9 cellular contexts compared by ENCODE assay signal in the genomic region with DNA sequence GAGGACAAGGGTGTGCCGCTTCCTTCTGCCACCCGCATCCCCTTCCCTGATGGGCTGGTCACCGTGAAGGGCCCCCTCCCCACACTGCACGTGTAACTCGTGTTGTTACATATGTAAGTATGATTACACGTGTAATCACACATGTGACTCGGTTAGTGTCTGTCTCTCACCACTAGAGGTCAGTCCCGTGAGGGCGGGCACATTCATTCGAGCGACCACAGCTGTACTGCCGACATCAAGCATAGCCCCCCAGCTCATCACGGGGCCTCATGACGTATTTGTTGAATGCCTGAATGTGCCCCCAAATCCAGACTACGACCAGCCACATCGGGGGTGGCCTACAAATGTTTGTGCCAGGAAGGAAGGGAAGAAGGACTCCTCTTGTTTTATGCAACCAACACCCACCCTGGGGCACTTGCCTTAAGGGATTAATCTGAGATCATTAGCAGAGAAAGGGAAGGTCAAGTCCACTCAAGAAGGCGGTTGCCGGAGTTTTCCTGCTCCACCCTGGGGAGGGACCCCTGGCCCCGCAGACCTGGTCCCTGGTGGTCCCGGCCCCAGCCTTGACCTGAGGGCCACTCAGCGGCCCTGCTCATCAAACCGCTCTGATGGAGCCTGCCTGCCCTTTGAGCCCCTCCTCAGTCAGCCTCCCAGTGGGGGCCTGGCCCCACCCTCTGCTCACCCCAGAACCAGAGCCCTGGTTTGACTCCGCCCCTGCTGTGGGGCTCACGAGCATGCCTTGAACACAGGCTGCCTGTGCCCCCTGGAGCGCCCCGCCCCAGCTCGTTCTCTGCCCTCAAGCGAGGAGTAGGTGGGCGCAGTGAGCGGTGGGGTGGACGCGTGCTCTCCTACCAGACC. TPM values are rescaled to one million over a fixed set of nuclear protein-coding genes. Genes with fewer than 3 reads are reported as not detected.
A peak's percentile ranks its signal among the peaks of the same experiment; 100 is the strongest.
DNase-seq lines count a peak whose midpoint lies in the region; ATAC-seq and TF ChIP-seq lines count a peak whose summit lies in the region.
"Had no signal": no experiment of that assay in that cellular context is flagged by ENCODE, and none has a peak within 500 bp of the region (broad histone marks: within the 10 kb centered on the region; RNA-seq: fewer than 3 reads in every experiment).

No MANE protein-coding gene starts in this region.

- peak; percentile 43 to 60 for TF ChIP-seq CTCF in Caco-2 (IDR thresholded peaks at IDR 0.05; ENCODE audit: insufficient read depth in 1 of 2, low read depth in 1 of 2, low read length in 1 of 2, severe bottlenecking in 1 of 2, unreplicated experiment in 1 of 2)
- TF ChIP-seq CTCF in GM20000 (IDR thresholded peaks at IDR 0.05; ENCODE audit: extremely low read depth, missing control alignments), result peak; percentile 50
- peak; percentile 45 to 52 for TF ChIP-seq CTCF in tibial artery (IDR thresholded peaks at IDR 0.05)

- H3K9ac ChIP-seq in mesendoderm (ENCODE audit: low read length), result no peak overlapping the region

- WGBS in mesendoderm (ENCODE audit: extremely low coverage, insufficient coverage, low lambda C conversion rate), result no CpG with 5 or more reads among the region's 32 CpGs

- H3K27ac Mint-ChIP-seq in Caco-2 (ENCODE audit: unreplicated experiment), result no peak overlapping the region

- H2BK15ac ChIP-seq in mesendoderm (replicated peaks; ENCODE audit: low read depth), result no peak overlapping the region

- H3K36me3 ChIP-seq in Caco-2 (ENCODE audit: control insufficient read depth, insufficient read depth, low read length) (no peaks in the 10 kb centered on the region), mesendoderm (ENCODE audit: control insufficient read depth, insufficient read depth, low read length) (no peaks in the 10 kb centered on the region), tibial artery (no peaks in the 10 kb centered on the region)

- BruUV-seq in Caco-2 (replicated peaks; lab: Mats Ljungman, UMichigan), result no TSS peak

- CTCF ChIA-PET in Caco-2 (lab: Charles Lee), result interaction anchor here (0.7 to 1.2 kb wide), 4 partner anchors 36 to 1084 kb away, joined by 3 to 9 read pairs (median 3); no protein-coding TSS in a partner anchor

- no peak overlapping the region for H2BK120ac ChIP-seq in mesendoderm (ENCODE audit: low read depth, low read length)

- DNase-seq in Caco-2 (peak; percentile 37 to 43), GM20000 (ENCODE audit: low spot score) (peak; percentile 84), T follicular helper cell (ENCODE audit: low read depth) (peak; percentile 21), T47D (ENCODE audit: low read depth in 1 of 2, low spot score in 1 of 2) (peak; percentile 50 to 80), mesendoderm (peak; percentile 55), tibial artery (peak; percentile 31 to 63), inferior parietal cortex (ENCODE audit: extremely low spot score) (no peak)

- no peaks in the 10 kb centered on the region for H3K4me1 Mint-ChIP-seq in Caco-2 (ENCODE audit: low read depth, unreplicated experiment)

- no peaks in the 10 kb centered on the region for H3K79me2 ChIP-seq in mesendoderm (ENCODE audit: control insufficient read depth, insufficient read depth, low read length)

- peak; percentile 46 for ATAC-seq in HG03575 (IDR thresholded peaks at IDR 0.05; ENCODE audit: extremely low read depth, insufficient number of reproducible peaks, low FRiP score, unreplicated experiment)

- H3K18ac ChIP-seq in mesendoderm (ENCODE audit: low read length), result no peak overlapping the region

- H3K27me3 ChIP-seq in Caco-2 (replicated peaks; ENCODE audit: control insufficient read depth, insufficient read depth, low read length), result no peaks in the 10 kb centered on the region
- H3K27me3 ChIP-seq in mesendoderm (ENCODE audit: insufficient read depth, low read length, poor library complexity), result no peaks in the 10 kb centered on the region
- H3K27me3 ChIP-seq in tibial artery, result no peaks in the 10 kb centered on the region

- POLR2A ChIA-PET in Caco-2 (lab: Charles Lee), result interaction anchor here (0.6 kb wide), 1 partner anchor 227 kb away, joined by 3 read pairs; no protein-coding TSS in a partner anchor

- H4K8ac ChIP-seq in mesendoderm (ENCODE audit: low read depth, low read length), result no peak overlapping the region

- H2AK5ac ChIP-seq in mesendoderm (ENCODE audit: low read length), result no peak overlapping the region

- H3K27me3 Mint-ChIP-seq in Caco-2 (ENCODE audit: insufficient read depth, unreplicated experiment), result no peaks in the 10 kb centered on the region

- no peak overlapping the region for H2BK5ac ChIP-seq in mesendoderm (ENCODE audit: low read length)

- no peak overlapping the region for H3K23ac ChIP-seq in mesendoderm (ENCODE audit: low read length)

- H3K4me1 ChIP-seq in Caco-2 (no peaks in the 10 kb centered on the region), mesendoderm (ENCODE audit: control insufficient read depth, low read depth, low read length) (no peaks in the 10 kb centered on the region), tibial artery (peaks cover 0 to 12% (median 5%) of the 10 kb centered on the region in 4 donors)

- H3K56ac ChIP-seq in mesendoderm (ENCODE audit: low read length), result peak overlapping the region; percentile 5

- H3K9me3 ChIP-seq in Caco-2 (no peaks in the 10 kb centered on the region), tibial artery (no peaks in the 10 kb centered on the region)

- no peaks in the 10 kb centered on the region for H3K9me3 Mint-ChIP-seq in Caco-2 (ENCODE audit: unreplicated experiment)

- H3K36me3 Mint-ChIP-seq in Caco-2 (ENCODE audit: insufficient read depth, unreplicated experiment), result peaks cover 22% of the 10 kb centered on the region

- no peak overlapping the region for H4K5ac ChIP-seq in mesendoderm (ENCODE audit: low read length)

- intact Hi-C loops in Caco-2 (cut with micrococcal nuclease; ENCODE audit: unreplicated experiment) (loop anchor here (10.0 kb wide), 1 partner anchor 579 kb away; no protein-coding TSS in a partner anchor), tibial artery (cut with DNase I; ENCODE audit: low total_unique reads) (loop anchor here (10.0 kb wide), 1 partner anchor 1289 kb away; no protein-coding TSS in a partner anchor)

- H3K4me3 Mint-ChIP-seq in Caco-2 (ENCODE audit: unreplicated experiment), result no peak overlapping the region

- H3K4me2 ChIP-seq in mesendoderm (ENCODE audit: low read length), result no peak overlapping the region

- in situ Hi-C loops in T47D (cut with HindIII; ENCODE audit: low pct_unique_long_range_greater_than_20kb, low sequenced_read_pairs), result no loop called here

- H3K27ac ChIP-seq in mesendoderm (ENCODE audit: low read depth, low read length) (no peak overlapping the region), tibial artery (no peak overlapping the region)
- H3K27ac ChIP-seq: SK-N-MC had no signal

- H3K4me3 ChIP-seq in Caco-2 (ENCODE audit: low read depth, low read length), result no peak overlapping the region
- no peak overlapping the region for H3K4me3 ChIP-seq in mesendoderm (ENCODE audit: low read length)
- no peak overlapping the region for H3K4me3 ChIP-seq in tibial artery
- H3K4me3 ChIP-seq: SK-N-MC had no signal

- H3K79me1 ChIP-seq in mesendoderm (ENCODE audit: low read length), result no peaks in the 10 kb centered on the region

- no peak overlapping the region for H3K4ac ChIP-seq in mesendoderm (ENCODE audit: low read depth, low read length)

RNA-seq across cellular contexts. Expression of gene RGMA, which starts 52.8 kb away (rescaled TPM):
- total RNA-seq in Caco-2 (2022), result 4.4 and 4.5 TPM in 2 replicates
- 8.8 TPM for polyA plus RNA-seq in mesendoderm (2013, experiment 1 of 2)
- 9.4 TPM for polyA plus RNA-seq in mesendoderm (2013, experiment 2 of 2)
